In genomic region chr20:37727957-37728634, GRCh38 we compare ENCODE assay signal across 18 cellular contexts. TPM values are rescaled to one million over a fixed set of nuclear protein-coding genes. Genes with fewer than 3 reads are reported as not detected.
DNase-seq lines count a peak whose midpoint lies in the region; ATAC-seq and TF ChIP-seq lines count a peak whose summit lies in the region.
"Had no signal": no experiment of that assay in that cellular context is flagged by ENCODE, and none has a peak within 500 bp of the region (broad histone marks: within the 10 kb centered on the region; RNA-seq: fewer than 3 reads in every experiment).

No MANE protein-coding gene starts in this region.

- no peaks in the 10 kb centered on the region for H3K27me3 ChIP-seq in HUES64 (ENCODE audit: insufficient read depth, low read length)
- no peaks in the 10 kb centered on the region for H3K27me3 ChIP-seq in layer of hippocampus (ENCODE audit: control insufficient read depth, insufficient read depth, low read length)
- H3K27me3 ChIP-seq in skeletal muscle tissue (ENCODE audit: control insufficient read depth in 3 of 3, insufficient read depth in 3 of 3, low read length in 3 of 3): no peaks in the 10 kb centered on the region
- H3K27me3 ChIP-seq: transverse colon had no signal

- H3K9me3 ChIP-seq in HUES64 (ENCODE audit: insufficient read depth, low read depth, low read length) (no peaks in the 10 kb centered on the region), skeletal muscle tissue (ENCODE audit: control insufficient read depth in 3 of 3, low read length in 3 of 3) (no peaks in the 10 kb centered on the region)
- H3K9me3 ChIP-seq: prostate gland, transverse colon had no signal

- POLR2A ChIA-PET in RWPE1 (lab: Yijun Ruan, JAX; ENCODE audit: low non-redundant PET): no interaction called here

- H3K9ac ChIP-seq in HUES64 (ENCODE audit: low read depth, low read length) (no peak overlapping the region), skeletal muscle tissue (ENCODE audit: low read depth in 1 of 3, low read length in 3 of 3) (no peak overlapping the region)

- ATAC-seq in HG02840 (IDR thresholded peaks at IDR 0.05; ENCODE audit: low FRiP score, unreplicated experiment): no peak
- ATAC-seq: CD8-positive, alpha-beta T cell had no signal

- WGBS in HUES64: 93% methylated on average over 2 of the region's 2 CpGs

- CTCF ChIA-PET in RWPE1 (lab: Yijun Ruan, JAX): interaction anchor here (0.6 to 1.2 kb wide), 6 partner anchors 10 to 265 kb away, joined by 3 to 4 read pairs (median 4); no protein-coding TSS in a partner anchor

- H3K4me3 ChIP-seq in HUES64 (ENCODE audit: low read length) (no peak overlapping the region), choroid plexus epithelial cell (ENCODE audit: low read depth, low read length) (no peak overlapping the region), skeletal muscle tissue (ENCODE audit: low read length in 3 of 3) (peak overlapping the region in 1 of 3 donors; percentile 22)
- H3K4me3 ChIP-seq: prostate gland, transverse colon had no signal

- TF ChIP-seq CTCF in choroid plexus epithelial cell (conservative IDR thresholded peaks at IDR 0.05; ENCODE audit: low read depth, low read length) (no peak), RWPE1 (conservative IDR thresholded peaks at IDR 0.05; ENCODE audit: low read depth) (no peak)

- peak; percentile 66 for DNase-seq in choroid plexus epithelial cell (ENCODE audit: low read depth)
- no peak for DNase-seq in foreskin melanocyte
- no peak for DNase-seq in NCI-H2196 (lab: John Stamatoyannopoulos, UW; ENCODE audit: unreplicated experiment)
- DNase-seq in RWPE1 (ENCODE audit: low spot score): no peak
- DNase-seq: activated CD4-positive, alpha-beta T cell treated with anti-CD3 and anti-CD28 coated beads, Interleukin-2, amount 10 ng/mL, durations not matched to agents 24 days and 14 days; activated T-cell treated with anti-CD3 and anti-CD28 coated beads, Interleukin-2, amount 50 U/mL, for 48 hours; amniotic stem cell; CD8-positive, alpha-beta T cell; dermis blood vessel endothelial cell; NCI-H2081 treated with DMSO at 0.1 percent for 48 hours; NCI-H774; RPMI8226; transverse colon had no signal

- H3K4me1 ChIP-seq in HUES64 (ENCODE audit: insufficient read depth, low read length): peaks cover 44% of the 10 kb centered on the region
- H3K4me1 ChIP-seq in skeletal muscle tissue (ENCODE audit: control insufficient read depth in 3 of 3, insufficient read depth in 3 of 3, low read length in 3 of 3): peaks cover 33 to 49% (median 48%) of the 10 kb centered on the region in 3 donors

- H3K36me3 ChIP-seq in HUES64 (ENCODE audit: insufficient read depth, low read length) (no peaks in the 10 kb centered on the region), skeletal muscle tissue (ENCODE audit: control insufficient read depth in 3 of 3, insufficient read depth in 3 of 3, low read length in 3 of 3) (peaks cover 0 to 5% (median 2%) of the 10 kb centered on the region in 3 donors)
- H3K36me3 ChIP-seq: prostate gland, transverse colon had no signal

- H3K27ac ChIP-seq in HUES64 (ENCODE audit: low read depth, low read length): peak overlapping the region; percentile 44
- peak overlapping the region; percentile 54 for H3K27ac ChIP-seq in layer of hippocampus (ENCODE audit: low read depth, low read length)
- peak overlapping the region; percentile 67 for H3K27ac ChIP-seq in skeletal muscle tissue (ENCODE audit: low read depth, low read length)
- H3K27ac ChIP-seq in RWPE1: no peak overlapping the region

RNA-seq across cellular contexts. Expression of gene CTNNBL1, which starts 34.3 kb away (rescaled TPM):
- polyA plus RNA-seq in HUES64 (2013, experiment 1 of 2): 57.3 TPM
- polyA plus RNA-seq in HUES64 (2013, experiment 2 of 2): 56.4 TPM
- 31.3 TPM for total RNA-seq in skeletal muscle tissue
